In the genomic region with DNA sequence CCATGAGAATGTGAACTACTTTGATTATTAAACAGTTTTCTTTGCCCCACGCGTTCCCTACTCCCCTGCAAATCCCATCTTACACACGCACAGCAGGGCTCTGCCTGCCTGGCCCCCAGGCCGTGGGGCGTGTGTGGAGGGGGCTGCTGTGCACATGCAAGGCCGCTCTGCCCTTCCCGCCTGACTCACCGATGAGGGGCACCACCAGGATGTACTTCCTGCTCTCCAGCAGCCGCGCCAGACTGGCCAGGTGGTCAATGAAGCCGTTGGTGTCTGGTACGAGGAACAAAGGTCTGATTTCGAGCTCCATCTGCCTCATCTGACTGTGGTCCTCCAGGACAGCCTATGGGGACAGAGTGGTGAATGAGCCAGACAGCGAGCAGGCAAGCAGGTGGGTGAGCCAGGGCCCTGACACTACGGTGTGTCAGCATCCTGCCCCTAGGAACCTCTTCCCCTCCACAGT, we compare ENCODE assay signal across 9 cellular contexts. TPM values are rescaled to one million over a fixed set of nuclear protein-coding genes. Genes with fewer than 3 reads are reported as not detected.
DNase-seq lines count a peak whose midpoint lies in the region; ATAC-seq and TF ChIP-seq lines count a peak whose summit lies in the region.
"Had no signal": no experiment of that assay in that cellular context is flagged by ENCODE, and none has a peak within 500 bp of the region (broad histone marks: within the 10 kb centered on the region; RNA-seq: fewer than 3 reads in every experiment).

No MANE protein-coding gene starts in this region.

- H3K27me3 ChIP-seq in left ventricle myocardium inferior (ENCODE audit: low read depth) (no peaks in the 10 kb centered on the region), suprapubic skin (no peaks in the 10 kb centered on the region)

- peaks cover 64% of the 10 kb centered on the region for H3K4me1 Mint-ChIP-seq in activated CD4-positive, alpha-beta T cell treated with anti-CD3 and anti-CD28 coated beads, Interleukin-2, amount 10 ng/mL, durations not matched to agents 24 days and 14 days
- peaks cover 48% of the 10 kb centered on the region for H3K4me1 Mint-ChIP-seq in activated CD8-positive, alpha-beta T cell treated with anti-CD3 and anti-CD28 coated beads for 36 hours (ENCODE audit: low read depth)

- H3K27ac Mint-ChIP-seq in activated CD4-positive, alpha-beta T cell treated with anti-CD3 and anti-CD28 coated beads, Interleukin-2, amount 10 ng/mL, durations not matched to agents 24 days and 14 days = peak overlapping the region; percentile 97
- peak overlapping the region; percentile 80 for H3K27ac Mint-ChIP-seq in activated CD8-positive, alpha-beta T cell treated with anti-CD3 and anti-CD28 coated beads for 36 hours

- POLR2A ChIA-PET in activated CD8-positive, alpha-beta T cell treated with anti-CD3 and anti-CD28 coated beads for 36 hours (lab: Charles Lee) = interaction anchor here (0.6 to 5.4 kb wide), 8 partner anchors 12 to 185 kb away, joined by 3 to 46 read pairs (median 4); partner anchors contain the start of gene HIC1

- H3K9me3 ChIP-seq in left ventricle myocardium inferior (replicated peaks) = no peaks in the 10 kb centered on the region
- no peaks in the 10 kb centered on the region for H3K9me3 ChIP-seq in suprapubic skin

- no peak for TF ChIP-seq POLR2A in suprapubic skin (IDR thresholded peaks at IDR 0.05)

- no peak for TF ChIP-seq EP300 in suprapubic skin (IDR thresholded peaks at IDR 0.05)

- no peak for TF ChIP-seq CTCF in activated CD8-positive, alpha-beta T cell treated with anti-CD3 and anti-CD28 coated beads for 36 hours (IDR thresholded peaks at IDR 0.05)
- TF ChIP-seq CTCF in left ventricle myocardium inferior (IDR thresholded peaks at IDR 0.05; ENCODE audit: borderline replicate concordance) = no peak
- TF ChIP-seq CTCF in suprapubic skin (IDR thresholded peaks at IDR 0.05) = no peak

- H3K36me3 ChIP-seq in left ventricle myocardium inferior (peaks cover 23% of the 10 kb centered on the region), suprapubic skin (peaks cover 31% of the 10 kb centered on the region)

- no peaks in the 10 kb centered on the region for H3K27me3 Mint-ChIP-seq in activated CD4-positive, alpha-beta T cell treated with anti-CD3 and anti-CD28 coated beads, Interleukin-2, amount 10 ng/mL, durations not matched to agents 24 days and 14 days
- H3K27me3 Mint-ChIP-seq in activated CD8-positive, alpha-beta T cell treated with anti-CD3 and anti-CD28 coated beads for 36 hours = no peaks in the 10 kb centered on the region

- ATAC-seq in activated CD8-positive, alpha-beta T cell treated with anti-CD3 and anti-CD28 coated beads for 36 hours = peak; percentile 31
- no peak for ATAC-seq in GM18868 (IDR thresholded peaks at IDR 0.05; ENCODE audit: unreplicated experiment)

- 51% methylated on average over 14 of the region's 15 CpGs for WGBS in suprapubic skin

- peak overlapping the region; percentile 60 for H3K4me3 Mint-ChIP-seq in activated CD4-positive, alpha-beta T cell treated with anti-CD3 and anti-CD28 coated beads, Interleukin-2, amount 10 ng/mL, durations not matched to agents 24 days and 14 days
- H3K4me3 Mint-ChIP-seq in activated CD8-positive, alpha-beta T cell treated with anti-CD3 and anti-CD28 coated beads for 36 hours = peak overlapping the region; percentile 66

- intact Hi-C loops in activated CD4-positive, alpha-beta T cell treated with anti-CD3 and anti-CD28 coated beads, Interleukin-2, amount 10 ng/mL, durations not matched to agents 24 days and 14 days (cut with micrococcal nuclease) = no loop called here
- intact Hi-C loops in activated CD8-positive, alpha-beta T cell treated with anti-CD3 and anti-CD28 coated beads for 36 hours (cut with micrococcal nuclease) = no loop called here
- intact Hi-C loops in left ventricle myocardium inferior (cut with micrococcal nuclease) = no loop called here

- H3K4me3 ChIP-seq in left ventricle myocardium inferior (no peak overlapping the region), suprapubic skin (no peak overlapping the region)

- peak overlapping the region; percentile 96 for H3K27ac ChIP-seq in left ventricle myocardium inferior (replicated peaks)
- peak overlapping the region; percentile 74 for H3K27ac ChIP-seq in suprapubic skin

- no peak for DNase-seq in activated CD4-positive, alpha-beta T cell treated with anti-CD3 and anti-CD28 coated beads, Interleukin-2, amount 10 ng/mL, durations not matched to agents 24 days and 14 days
- DNase-seq in activated CD4-positive, alpha-beta T cell treated with anti-CD3 and anti-CD28 coated beads for 1 hour = no peak
- DNase-seq in activated CD8-positive, alpha-beta T cell treated with anti-CD3 and anti-CD28 coated beads for 36 hours = peak; percentile 62
- DNase-seq in left ventricle myocardium inferior (no peak), suprapubic skin (ENCODE audit: low spot score in 2 of 2) (peak in 1 of 2 donors; percentile 67), iPS-NIHi11 (ENCODE audit: low spot score) (no peak), T-helper 9 cell (no peak)
- DNase-seq: mammary epithelial cell had no signal

- peaks cover 54% of the 10 kb centered on the region for H3K36me3 Mint-ChIP-seq in activated CD4-positive, alpha-beta T cell treated with anti-CD3 and anti-CD28 coated beads, Interleukin-2, amount 10 ng/mL, durations not matched to agents 24 days and 14 days (ENCODE audit: low read depth)
- peaks cover 71% of the 10 kb centered on the region for H3K36me3 Mint-ChIP-seq in activated CD8-positive, alpha-beta T cell treated with anti-CD3 and anti-CD28 coated beads for 36 hours (ENCODE audit: low read depth)

- H3K9me3 Mint-ChIP-seq in activated CD4-positive, alpha-beta T cell treated with anti-CD3 and anti-CD28 coated beads, Interleukin-2, amount 10 ng/mL, durations not matched to agents 24 days and 14 days = no peaks in the 10 kb centered on the region
- H3K9me3 Mint-ChIP-seq in activated CD8-positive, alpha-beta T cell treated with anti-CD3 and anti-CD28 coated beads for 36 hours = no peaks in the 10 kb centered on the region

- CTCF ChIA-PET in activated CD8-positive, alpha-beta T cell treated with anti-CD3 and anti-CD28 coated beads for 36 hours (lab: Charles Lee) = interaction anchor here (1.0 to 10.3 kb wide), 6 partner anchors 12 to 214 kb away, joined by 3 to 121 read pairs (median 6); partner anchors contain the start of gene HIC1

- H3K4me1 ChIP-seq in left ventricle myocardium inferior (peaks cover 94% of the 10 kb centered on the region), suprapubic skin (peaks cover 62% of the 10 kb centered on the region)

RNA-seq across cellular contexts. Expression of gene HIC1, which starts 13.7 kb away (rescaled TPM):
- total RNA-seq in activated CD4-positive, alpha-beta T cell treated with anti-CD3 and anti-CD28 coated beads, Interleukin-2, amount 10 ng/mL, durations not matched to agents 24 days and 14 days = 49.4 and 51.6 TPM in 2 replicates
- 10 to 100 TPM; 35.1 TPM for total RNA-seq in activated CD8-positive, alpha-beta T cell treated with anti-CD3 and anti-CD28 coated beads for 36 hours
- total RNA-seq in left ventricle myocardium inferior = 23.5 TPM
- 1 to 10 TPM; 2.7 to 9.5 (median 4.9) TPM for total RNA-seq in suprapubic skin

RNA-seq across cellular contexts. Expression of gene OVCA2, which starts 26.8 kb away (rescaled TPM):
- 36.5 and 37.7 TPM in 2 replicates for total RNA-seq in activated CD4-positive, alpha-beta T cell treated with anti-CD3 and anti-CD28 coated beads, Interleukin-2, amount 10 ng/mL, durations not matched to agents 24 days and 14 days
- total RNA-seq in activated CD8-positive, alpha-beta T cell treated with anti-CD3 and anti-CD28 coated beads for 36 hours = 10 to 100 TPM; 28.0 to 28.5 TPM
- total RNA-seq in left ventricle myocardium inferior = 16.6 TPM
- 10 to 100 TPM; 36.6 to 51.5 (median 42.7) TPM for total RNA-seq in suprapubic skin

RNA-seq across cellular contexts. Expression of gene DPH1, which starts 38.7 kb away (rescaled TPM):
- total RNA-seq in activated CD4-positive, alpha-beta T cell treated with anti-CD3 and anti-CD28 coated beads, Interleukin-2, amount 10 ng/mL, durations not matched to agents 24 days and 14 days = 50.8 and 55.9 TPM in 2 replicates
- total RNA-seq in activated CD8-positive, alpha-beta T cell treated with anti-CD3 and anti-CD28 coated beads for 36 hours = 10 to 100 TPM; 27.8 to 32.5 TPM
- total RNA-seq in left ventricle myocardium inferior (29.1 TPM), suprapubic skin (100 to 1,000 TPM in 1 of 4 donors, 10 to 100 TPM in 3; 58.7 to 115 (median 66.3) TPM)

RNA-seq across cellular contexts. Expression of gene RTN4RL1, which starts 43.5 kb away (rescaled TPM):
- 1.1 and 1.2 TPM in 2 replicates for total RNA-seq in activated CD4-positive, alpha-beta T cell treated with anti-CD3 and anti-CD28 coated beads, Interleukin-2, amount 10 ng/mL, durations not matched to agents 24 days and 14 days
- under 1 TPM; 0.27 to 0.49 TPM for total RNA-seq in activated CD8-positive, alpha-beta T cell treated with anti-CD3 and anti-CD28 coated beads for 36 hours
- total RNA-seq in left ventricle myocardium inferior (4.0 TPM), suprapubic skin (10 to 100 TPM; 16.4 to 24.8 (median 21.6) TPM)
